ENCODE assay signal across 10 cellular contexts in the genomic region with DNA sequence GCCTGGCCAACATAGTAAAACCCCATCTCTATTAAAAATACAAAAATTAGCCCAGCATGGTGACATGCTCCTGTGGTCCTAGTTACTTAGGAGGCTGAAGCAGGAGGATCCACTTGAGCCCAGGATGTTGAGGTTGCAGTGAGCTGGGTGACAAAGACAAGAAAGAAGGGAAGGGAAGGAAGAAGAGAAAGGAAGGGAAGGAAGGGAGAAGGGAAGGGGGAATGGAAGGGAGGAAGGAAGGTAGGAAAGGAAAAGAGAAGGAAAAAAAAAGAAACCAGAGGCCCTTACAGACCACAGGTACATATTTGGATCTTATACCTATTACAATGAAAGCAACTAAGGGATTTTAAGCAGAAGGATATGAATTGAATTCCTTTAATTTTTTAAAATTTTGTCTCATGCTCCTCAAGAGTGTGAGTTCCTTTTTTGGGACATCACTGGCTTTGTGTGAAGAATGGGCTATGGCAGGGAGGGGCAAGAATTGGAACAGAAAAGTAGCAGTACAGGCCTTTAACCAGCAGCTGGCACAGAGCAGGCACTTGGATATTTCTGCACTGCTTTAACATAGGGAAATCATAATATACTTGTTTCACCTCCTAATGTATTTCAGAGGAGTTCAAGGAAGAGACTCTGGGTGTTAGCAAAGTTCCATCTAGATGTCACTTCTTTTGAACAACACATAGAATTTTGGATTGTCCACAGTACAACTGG. TPM values are rescaled to one million over a fixed set of nuclear protein-coding genes. Genes with fewer than 3 reads are reported as not detected.
A peak's percentile ranks its signal among the peaks of the same experiment; 100 is the strongest.
DNase-seq lines count a peak whose midpoint lies in the region; ATAC-seq and TF ChIP-seq lines count a peak whose summit lies in the region.
"Had no signal": no experiment of that assay in that cellular context is flagged by ENCODE, and none has a peak within 500 bp of the region (broad histone marks: within the 10 kb centered on the region; RNA-seq: fewer than 3 reads in every experiment).

No MANE protein-coding gene starts in this region.

- ATAC-seq in naive thymus-derived CD4-positive, alpha-beta T cell: peak; percentile 33

- peaks cover 6 to 13% of the 10 kb centered on the region in 2 donors for H3K36me3 Mint-ChIP-seq in CD4-positive, alpha-beta memory T cell
- H3K36me3 Mint-ChIP-seq in naive thymus-derived CD4-positive, alpha-beta T cell: peaks cover 0 to 28% (median 0%) of the 10 kb centered on the region in 5 donors

- POLR2A ChIA-PET in CD4-positive, alpha-beta memory T cell (lab: Charles Lee; ENCODE audit: partially characterized antibody): interaction anchor here (1.0 to 14.7 kb wide), 5 partner anchors 9 to 85 kb away, joined by 4 to 201 read pairs (median 10); a partner anchor contains a TSS
- POLR2A ChIA-PET in naive thymus-derived CD4-positive, alpha-beta T cell (lab: Charles Lee): interaction anchor here (1.3 to 1.6 kb wide), 4 partner anchors 10 to 65 kb away, joined by 3 to 11 read pairs (median 4); no protein-coding TSS in a partner anchor

- intact Hi-C loops in CD4-positive, alpha-beta memory T cell (cut with micrococcal nuclease): no loop called here
- intact Hi-C loops in naive thymus-derived CD4-positive, alpha-beta T cell (cut with micrococcal nuclease): loop anchor here in 1 of 2 donors (2.0 to 10.0 kb wide), 2 partner anchors 27 to 963 kb away; a partner anchor contains a TSS

- H3K9me3 Mint-ChIP-seq in CD4-positive, alpha-beta memory T cell: no peaks in the 10 kb centered on the region
- H3K9me3 Mint-ChIP-seq in naive thymus-derived CD4-positive, alpha-beta T cell: no peaks in the 10 kb centered on the region
- H3K9me3 Mint-ChIP-seq: nephron had no signal

- H3K27me3 Mint-ChIP-seq in CD4-positive, alpha-beta memory T cell: no peaks in the 10 kb centered on the region
- H3K27me3 Mint-ChIP-seq in naive thymus-derived CD4-positive, alpha-beta T cell: no peaks in the 10 kb centered on the region

- CTCF ChIA-PET in CD4-positive, alpha-beta memory T cell (lab: Charles Lee; ENCODE audit: partially characterized antibody): interaction anchor here (0.6 to 4.5 kb wide), 10 partner anchors 10 to 127 kb away, joined by 3 to 22 read pairs (median 4); a partner anchor contains a TSS
- CTCF ChIA-PET in naive thymus-derived CD4-positive, alpha-beta T cell (lab: Charles Lee): interaction anchor here (1.4 kb wide), 1 partner anchor 63 kb away, joined by 3 read pairs; no protein-coding TSS in a partner anchor

- peaks cover 77 to 99% (median 91%) of the 10 kb centered on the region in 4 donors for H3K4me1 Mint-ChIP-seq in CD4-positive, alpha-beta memory T cell
- peaks cover 54 to 99% (median 95%) of the 10 kb centered on the region in 7 donors for H3K4me1 Mint-ChIP-seq in naive thymus-derived CD4-positive, alpha-beta T cell
- H3K4me1 Mint-ChIP-seq: nephron had no signal

- DNase-seq in CD4-positive, alpha-beta memory T cell: no peak
- peak; percentile 18 for DNase-seq in LHCN-M2 (ENCODE audit: low read depth)
- peak; percentile 18 for DNase-seq in astrocyte of the hippocampus (ENCODE audit: low read depth, low spot score)
- no peak for DNase-seq in naive thymus-derived CD4-positive, alpha-beta T cell
- no peak for DNase-seq in NCI-H510A treated with DMSO at 0.1 percent for 48 hours (lab: John Stamatoyannopoulos, UW)
- no peak for DNase-seq in GM20000 (ENCODE audit: low spot score)
- no peak for DNase-seq in NCI-H510A (lab: John Stamatoyannopoulos, UW)
- no peak for DNase-seq in foreskin fibroblast
- DNase-seq: NCI-H187 had no signal

- H3K9me3 ChIP-seq in CD4-positive, alpha-beta memory T cell (ENCODE audit: control insufficient read depth in 1 of 2, low read length in 2 of 2): no peaks in the 10 kb centered on the region
- no peaks in the 10 kb centered on the region for H3K9me3 ChIP-seq in naive thymus-derived CD4-positive, alpha-beta T cell (ENCODE audit: control insufficient read depth in 2 of 3, low read length in 3 of 3)

- H3K4me3 ChIP-seq in CD4-positive, alpha-beta memory T cell (ENCODE audit: low read length in 2 of 2): no peak overlapping the region
- peak overlapping the region; percentile 27 for H3K4me3 ChIP-seq in naive thymus-derived CD4-positive, alpha-beta T cell (ENCODE audit: low read length)
- no peak overlapping the region for H3K4me3 ChIP-seq in foreskin fibroblast (ENCODE audit: low read depth in 1 of 2, low read length in 2 of 2)

- no peak for TF ChIP-seq CTCF in GM20000 (IDR thresholded peaks at IDR 0.05; ENCODE audit: extremely low read depth, missing control alignments)
- no peak for TF ChIP-seq CTCF in foreskin fibroblast (IDR thresholded peaks at IDR 0.05; ENCODE audit: low read depth, low read length)

- H3K36me3 ChIP-seq in CD4-positive, alpha-beta memory T cell (ENCODE audit: insufficient read depth, low read length): no peaks in the 10 kb centered on the region
- H3K36me3 ChIP-seq in naive thymus-derived CD4-positive, alpha-beta T cell (ENCODE audit: control insufficient read depth in 2 of 3, insufficient read depth in 3 of 3, low read length in 3 of 3): no peaks in the 10 kb centered on the region

- H3K27ac ChIP-seq in CD4-positive, alpha-beta memory T cell (ENCODE audit: low read depth, low read length): peak overlapping the region; percentile 47
- peak overlapping the region; percentile 22 for H3K27ac ChIP-seq in naive thymus-derived CD4-positive, alpha-beta T cell (ENCODE audit: low read depth, low read length)

- peak overlapping the region; percentile 87 to 96 (median 92) for H3K27ac Mint-ChIP-seq in CD4-positive, alpha-beta memory T cell
- peak overlapping the region; percentile 44 to 95 (median 83) for H3K27ac Mint-ChIP-seq in naive thymus-derived CD4-positive, alpha-beta T cell
- H3K27ac Mint-ChIP-seq: nephron had no signal

- no peaks in the 10 kb centered on the region for H3K27me3 ChIP-seq in CD4-positive, alpha-beta memory T cell (ENCODE audit: insufficient read depth, low read length)
- H3K27me3 ChIP-seq in naive thymus-derived CD4-positive, alpha-beta T cell (ENCODE audit: control insufficient read depth in 2 of 2, insufficient read depth in 2 of 2, low read length in 2 of 2): no peaks in the 10 kb centered on the region

- peaks cover 90% of the 10 kb centered on the region for H3K4me1 ChIP-seq in CD4-positive, alpha-beta memory T cell (ENCODE audit: insufficient read depth, low read length)
- peaks cover 44 to 87% of the 10 kb centered on the region in 2 donors for H3K4me1 ChIP-seq in naive thymus-derived CD4-positive, alpha-beta T cell (ENCODE audit: control insufficient read depth in 2 of 2, insufficient read depth in 2 of 2, low read length in 2 of 2)

- H3K4me3 Mint-ChIP-seq in CD4-positive, alpha-beta memory T cell: peak overlapping the region in 7 of 8 donors; percentile 29 to 74 (median 69)
- H3K4me3 Mint-ChIP-seq in naive thymus-derived CD4-positive, alpha-beta T cell: peak overlapping the region in 1 of 10 donors; percentile 34
- H3K4me3 Mint-ChIP-seq: nephron had no signal

RNA-seq across cellular contexts. Expression of a gene that starts 7.9 kb away (rescaled TPM):
- total RNA-seq in CD4-positive, alpha-beta memory T cell: 10 to 100 TPM; 44.6 to 52.5 TPM
- polyA plus RNA-seq in CD4-positive, alpha-beta memory T cell: 10 to 100 TPM; 52.1 to 55.7 TPM
- 4.0 and 5.6 TPM in 2 replicates for total RNA-seq in LHCN-M2 (2014; rRNA removed)
- 5.8 TPM for polyA plus RNA-seq in LHCN-M2 (2012)
- 10 to 100 TPM; 17.1 to 69.9 (median 20.7) TPM for total RNA-seq in naive thymus-derived CD4-positive, alpha-beta T cell
- polyA plus RNA-seq in naive thymus-derived CD4-positive, alpha-beta T cell: 10 to 100 TPM; 17.6 to 25.4 TPM

RNA-seq across cellular contexts. Expression of a gene that starts 37.3 kb away (rescaled TPM):
- 10 to 100 TPM; 14.1 to 20.3 TPM for total RNA-seq in CD4-positive, alpha-beta memory T cell
- polyA plus RNA-seq in CD4-positive, alpha-beta memory T cell: 10 to 100 TPM; 27.8 to 37.8 TPM
- 7.0 and 15.0 TPM in 2 replicates for total RNA-seq in LHCN-M2 (2014; rRNA removed)
- polyA plus RNA-seq in LHCN-M2 (2012): 8.0 TPM
- total RNA-seq in naive thymus-derived CD4-positive, alpha-beta T cell: 10 to 100 TPM in 4 of 5 experiments, 1 to 10 TPM in 1; 8.8 to 21.3 (median 12.5) TPM
- 10 to 100 TPM; 30.6 to 49.8 TPM for polyA plus RNA-seq in naive thymus-derived CD4-positive, alpha-beta T cell

RNA-seq across cellular contexts. Expression of a gene that starts 37.4 kb away (rescaled TPM):
- 10 to 100 TPM; 26.4 to 28.6 TPM for total RNA-seq in CD4-positive, alpha-beta memory T cell
- 10 to 100 TPM; 13.0 to 18.7 TPM for polyA plus RNA-seq in CD4-positive, alpha-beta memory T cell
- 12.9 and 19.7 TPM in 2 replicates for total RNA-seq in LHCN-M2 (2014; rRNA removed)
- polyA plus RNA-seq in LHCN-M2 (2012): 7.7 TPM
- 10 to 100 TPM; 21.4 to 30.2 (median 24.3) TPM for total RNA-seq in naive thymus-derived CD4-positive, alpha-beta T cell
- polyA plus RNA-seq in naive thymus-derived CD4-positive, alpha-beta T cell: 10 to 100 TPM; 11.9 to 21.0 TPM

Comparison
In these comparisons a context has a peak if more than half of its experiments do, and no peak if none do; other contexts are left out.
1. DNase-seq: peak in LHCN-M2 (single experiment) and astrocyte of the hippocampus (single experiment); none in CD4-positive, alpha-beta memory T cell (0 of 5), naive thymus-derived CD4-positive, alpha-beta T cell (0 of 9), NCI-H510A treated with DMSO at 0.1 percent for 48 hours (single experiment), GM20000 (single experiment), NCI-H510A (single experiment) and foreskin fibroblast (0 of 2).